In genomic region chr6:104484626-104485025, GRCh38 we compare ENCODE assay signal across 16 cellular contexts.
A peak's percentile ranks its signal among the peaks of the same experiment; 100 is the strongest.
DNase-seq lines count a peak whose midpoint lies in the region.
"Had no signal": no experiment of that assay in that cellular context is flagged by ENCODE, and none has a peak within 500 bp of the region (broad histone marks: within the 10 kb centered on the region; RNA-seq: fewer than 3 reads in every experiment).

No MANE protein-coding gene starts in this region.

- DNase-seq in NCI-H146 (lab: John Stamatoyannopoulos, UW) (peak; percentile 15), NCI-H146 treated with DMSO at 0.1 percent for 48 hours (lab: John Stamatoyannopoulos, UW; ENCODE audit: unreplicated experiment) (no peak), COR-L47 (lab: John Stamatoyannopoulos, UW) (peak; percentile 81), NCI-H345 treated with DMSO at 0.1 percent for 48 hours (lab: John Stamatoyannopoulos, UW; ENCODE audit: unreplicated experiment) (peak; percentile 51), cerebellar cortex (ENCODE audit: low spot score) (peak; percentile 72), hypothalamus (lab: John Stamatoyannopoulos, UW) (no peak)
- DNase-seq in stimulated activated naive CD4-positive, alpha-beta T cell (lab: John Stamatoyannopoulos, UW), result no peak
- no peak for DNase-seq in central memory CD4-positive, alpha-beta T cell
- DNase-seq: Calu3; CD4-positive, alpha-beta memory T cell; DMS 273 treated with DMSO at 0.1 percent for 48 hours; DMS53; DND-41; EL; GM23248; HCEC 1CT had no signal

Comparison
In these comparisons a context has a peak if more than half of its experiments do, and no peak if none do; other contexts are left out.
1. DNase-seq: peak in NCI-H146 (single experiment), COR-L47 (single experiment), NCI-H345 treated with DMSO at 0.1 percent for 48 hours (single experiment) and cerebellar cortex (single experiment); none in NCI-H146 treated with DMSO at 0.1 percent for 48 hours (single experiment), stimulated activated naive CD4-positive, alpha-beta T cell (0 of 6), hypothalamus (0 of 51) and central memory CD4-positive, alpha-beta T cell (single experiment).